1 cellular context compared by ENCODE assay signal in the genomic region with DNA sequence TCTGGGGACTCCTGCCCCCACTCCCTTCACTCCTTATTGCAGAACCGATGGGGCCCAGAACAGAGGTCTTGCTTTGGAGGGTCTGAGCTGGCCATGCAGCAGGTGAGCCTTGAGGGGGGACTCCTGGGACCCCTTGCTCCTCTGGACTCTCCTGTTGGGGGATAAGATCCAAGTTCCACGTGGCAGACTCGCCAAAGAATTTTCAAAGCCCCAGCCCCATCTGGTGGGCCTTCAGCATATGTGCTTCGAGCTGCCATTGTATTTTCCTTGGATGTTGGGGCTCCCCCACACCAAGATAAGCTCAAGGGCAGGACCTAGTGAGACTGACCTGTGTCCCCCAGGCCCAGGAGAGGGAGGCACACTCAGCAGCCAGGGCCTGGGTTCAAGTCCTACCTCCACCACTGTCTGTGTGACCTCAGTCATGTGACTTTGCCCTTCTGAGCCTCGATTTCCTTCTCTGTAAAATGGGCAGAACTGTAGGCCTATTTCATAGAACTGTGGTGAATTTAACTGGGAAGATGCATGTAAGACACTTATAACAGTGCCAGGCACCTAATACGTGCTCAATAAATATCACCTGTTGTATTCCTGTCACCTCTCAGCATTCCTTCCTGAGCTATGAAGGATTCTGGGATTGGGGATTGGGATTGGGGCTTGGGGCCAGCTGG.
A peak's percentile ranks its signal among the peaks of the same experiment; 100 is the strongest.
TF ChIP-seq lines count a peak whose summit lies in the region.

No MANE protein-coding gene starts in this region.

TF ChIP-seq in K562, 482 proteins besides CTCF, POLR2A, EP300 and RAD21 (continued from another document and continues in another):
- no peak for TF ChIP-seq ZNF398 (CRISPR knock-in tag; IDR thresholded peaks at IDR 0.05)
- peak; percentile 98 for TF ChIP-seq BCOR (IDR thresholded peaks at IDR 0.05)
- no peak for TF ChIP-seq ZNF354B (CRISPR knock-in tag; IDR thresholded peaks at IDR 0.05)
- no peak for TF ChIP-seq ZNF561 (CRISPR knock-in tag; conservative IDR thresholded peaks at IDR 0.05)
- no peak for TF ChIP-seq NFE2 (IDR thresholded peaks at IDR 0.05; ENCODE audit: low read depth)
- TF ChIP-seq SREBF2 (CRISPR knock-in tag; IDR thresholded peaks at IDR 0.05) = no peak
- peak; percentile 93 for TF ChIP-seq CBX1 (IDR thresholded peaks at IDR 0.05; ENCODE audit: low read depth)
- TF ChIP-seq FOXK2 (conservative IDR thresholded peaks at IDR 0.05 in 1 of 2, IDR thresholded peaks at IDR 0.05 in 1 of 2; ENCODE audit: low read depth in 2 of 2) = no peak
- TF ChIP-seq, protein P1, sequence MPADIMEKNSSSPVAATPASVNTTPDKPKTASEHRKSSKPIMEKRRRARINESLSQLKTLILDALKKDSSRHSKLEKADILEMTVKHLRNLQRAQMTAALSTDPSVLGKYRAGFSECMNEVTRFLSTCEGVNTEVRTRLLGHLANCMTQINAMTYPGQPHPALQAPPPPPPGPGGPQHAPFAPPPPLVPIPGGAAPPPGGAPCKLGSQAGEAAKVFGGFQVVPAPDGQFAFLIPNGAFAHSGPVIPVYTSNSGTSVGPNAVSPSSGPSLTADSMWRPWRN (IDR thresholded peaks at IDR 0.05; ENCODE audit: low read depth) = no peak
- TF ChIP-seq, protein P2, sequence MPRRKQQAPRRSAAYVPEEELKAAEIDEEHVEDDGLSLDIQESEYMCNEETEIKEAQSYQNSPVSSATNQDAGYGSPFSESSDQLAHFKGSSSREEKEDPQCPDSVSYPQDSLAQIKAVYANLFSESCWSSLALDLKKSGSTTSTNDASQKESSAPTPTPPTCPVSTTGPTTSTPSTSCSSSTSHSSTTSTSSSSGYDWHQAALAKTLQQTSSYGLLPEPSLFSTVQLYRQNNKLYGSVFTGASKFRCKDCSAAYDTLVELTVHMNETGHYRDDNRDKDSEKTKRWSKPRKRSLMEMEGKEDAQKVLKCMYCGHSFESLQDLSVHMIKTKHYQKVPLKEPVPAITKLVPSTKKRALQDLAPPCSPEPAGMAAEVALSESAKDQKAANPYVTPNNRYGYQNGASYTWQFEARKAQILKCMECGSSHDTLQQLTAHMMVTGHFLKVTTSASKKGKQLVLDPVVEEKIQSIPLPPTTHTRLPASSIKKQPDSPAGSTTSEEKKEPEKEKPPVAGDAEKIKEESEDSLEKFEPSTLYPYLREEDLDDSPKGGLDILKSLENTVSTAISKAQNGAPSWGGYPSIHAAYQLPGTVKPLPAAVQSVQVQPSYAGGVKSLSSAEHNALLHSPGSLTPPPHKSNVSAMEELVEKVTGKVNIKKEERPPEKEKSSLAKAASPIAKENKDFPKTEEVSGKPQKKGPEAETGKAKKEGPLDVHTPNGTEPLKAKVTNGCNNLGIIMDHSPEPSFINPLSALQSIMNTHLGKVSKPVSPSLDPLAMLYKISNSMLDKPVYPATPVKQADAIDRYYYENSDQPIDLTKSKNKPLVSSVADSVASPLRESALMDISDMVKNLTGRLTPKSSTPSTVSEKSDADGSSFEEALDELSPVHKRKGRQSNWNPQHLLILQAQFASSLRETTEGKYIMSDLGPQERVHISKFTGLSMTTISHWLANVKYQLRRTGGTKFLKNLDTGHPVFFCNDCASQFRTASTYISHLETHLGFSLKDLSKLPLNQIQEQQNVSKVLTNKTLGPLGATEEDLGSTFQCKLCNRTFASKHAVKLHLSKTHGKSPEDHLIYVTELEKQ (CRISPR knock-in tag; IDR thresholded peaks at IDR 0.05) = no peak
- no peak for TF ChIP-seq NFIX (CRISPR knock-in tag; IDR thresholded peaks at IDR 0.05; ENCODE audit: low read depth)
- no peak for TF ChIP-seq ZBTB1 (CRISPR knock-in tag; IDR thresholded peaks at IDR 0.05; ENCODE audit: borderline replicate concordance, low read depth)
- TF ChIP-seq TEAD2 (tag; IDR thresholded peaks at IDR 0.05) = no peak
- TF ChIP-seq MNT (conservative IDR thresholded peaks at IDR 0.05) = no peak
- TF ChIP-seq MEF2A (IDR thresholded peaks at IDR 0.05; ENCODE audit: control insufficient read depth, low read depth, low read length) = no peak
- TF ChIP-seq STAT6 (CRISPR knock-in tag; IDR thresholded peaks at IDR 0.05) = no peak
- TF ChIP-seq ZNF707 (CRISPR knock-in tag; conservative IDR thresholded peaks at IDR 0.05) = no peak
- TF ChIP-seq DDX20 (tag; IDR thresholded peaks at IDR 0.05; ENCODE audit: low read depth) = no peak
- TF ChIP-seq ZNF232 (CRISPR knock-in tag; IDR thresholded peaks at IDR 0.05) = no peak
- TF ChIP-seq TFAM (CRISPR knock-in tag; conservative IDR thresholded peaks at IDR 0.05) = no peak
- TF ChIP-seq NCOA2 (IDR thresholded peaks at IDR 0.05; ENCODE audit: partially characterized antibody in 2 of 2) = no peak
- TF ChIP-seq SFPQ (IDR thresholded peaks at IDR 0.05; ENCODE audit: low read depth, low read length) = no peak
- TF ChIP-seq DACH1 (IDR thresholded peaks at IDR 0.05; ENCODE audit: partially characterized antibody) = no peak
- peak; percentile 6 for TF ChIP-seq ZNF146 (CRISPR knock-in tag; IDR thresholded peaks at IDR 0.05; ENCODE audit: unreplicated experiment)
- peak; percentile 94 for TF ChIP-seq ESRRA (IDR thresholded peaks at IDR 0.05; ENCODE audit: borderline replicate concordance, low read depth)
- peak; percentile 69; the same call in 1 of the 2 replicates for TF ChIP-seq TOE1 (IDR thresholded peaks at IDR 0.05; ENCODE audit: borderline replicate concordance)
- TF ChIP-seq TOE1 (CRISPR knock-in tag; IDR thresholded peaks at IDR 0.05; ENCODE audit: borderline replicate concordance, low read depth) = no peak
- peak; percentile 83; the same call in 1 of the 2 replicates for TF ChIP-seq CREB3L1 (IDR thresholded peaks at IDR 0.05; ENCODE audit: borderline replicate concordance, low read depth)
- no peak for TF ChIP-seq ETS2 (tag; IDR thresholded peaks at IDR 0.05; ENCODE audit: borderline replicate concordance, poor library complexity, severe bottlenecking)
- TF ChIP-seq XRCC4 (IDR thresholded peaks at IDR 0.05; ENCODE audit: extremely low read depth, insufficient read depth, insufficient read length) = no peak
- TF ChIP-seq, protein P3, sequence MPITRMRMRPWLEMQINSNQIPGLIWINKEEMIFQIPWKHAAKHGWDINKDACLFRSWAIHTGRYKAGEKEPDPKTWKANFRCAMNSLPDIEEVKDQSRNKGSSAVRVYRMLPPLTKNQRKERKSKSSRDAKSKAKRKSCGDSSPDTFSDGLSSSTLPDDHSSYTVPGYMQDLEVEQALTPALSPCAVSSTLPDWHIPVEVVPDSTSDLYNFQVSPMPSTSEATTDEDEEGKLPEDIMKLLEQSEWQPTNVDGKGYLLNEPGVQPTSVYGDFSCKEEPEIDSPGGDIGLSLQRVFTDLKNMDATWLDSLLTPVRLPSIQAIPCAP (CRISPR knock-in tag; IDR thresholded peaks at IDR 0.05; ENCODE audit: borderline replicate concordance) = no peak
- no peak for TF ChIP-seq ZNF445 (CRISPR knock-in tag; IDR thresholded peaks at IDR 0.05; ENCODE audit: low read depth)
- TF ChIP-seq KAT2B (IDR thresholded peaks at IDR 0.05; ENCODE audit: low read depth, low read length) = no peak
- TF ChIP-seq SRSF3 (IDR thresholded peaks at IDR 0.05; ENCODE audit: insufficient read depth, low read length) = no peak
- TF ChIP-seq RCOR1 (IDR thresholded peaks at IDR 0.05; ENCODE audit: borderline replicate concordance in 1 of 2, low read depth in 2 of 2, low read length in 2 of 2) = peak in 1 of 2 experiments; percentile 83; a peak in 2 of 4 replicates
- TF ChIP-seq TCF7 (IDR thresholded peaks at IDR 0.05; ENCODE audit: borderline replicate concordance) = no peak
- no peak for TF ChIP-seq CC2D1A (IDR thresholded peaks at IDR 0.05)
- peak; percentile 87 for TF ChIP-seq RBM25 (IDR thresholded peaks at IDR 0.05; ENCODE audit: low read depth, low read length, severe bottlenecking)
- TF ChIP-seq RAD51 (IDR thresholded peaks at IDR 0.05; ENCODE audit: borderline replicate concordance, low read depth) = peak; percentile 54
- TF ChIP-seq ZNF766 (CRISPR knock-in tag; conservative IDR thresholded peaks at IDR 0.05) = no peak
- peak; percentile 85 for TF ChIP-seq CHD4 (IDR thresholded peaks at IDR 0.05; ENCODE audit: insufficient read depth, insufficient replicate concordance, low read depth, low read length, poor library complexity, severe bottlenecking)
- TF ChIP-seq NCOA4 (IDR thresholded peaks at IDR 0.05; ENCODE audit: partially characterized antibody) = no peak
- TF ChIP-seq, protein P4, sequence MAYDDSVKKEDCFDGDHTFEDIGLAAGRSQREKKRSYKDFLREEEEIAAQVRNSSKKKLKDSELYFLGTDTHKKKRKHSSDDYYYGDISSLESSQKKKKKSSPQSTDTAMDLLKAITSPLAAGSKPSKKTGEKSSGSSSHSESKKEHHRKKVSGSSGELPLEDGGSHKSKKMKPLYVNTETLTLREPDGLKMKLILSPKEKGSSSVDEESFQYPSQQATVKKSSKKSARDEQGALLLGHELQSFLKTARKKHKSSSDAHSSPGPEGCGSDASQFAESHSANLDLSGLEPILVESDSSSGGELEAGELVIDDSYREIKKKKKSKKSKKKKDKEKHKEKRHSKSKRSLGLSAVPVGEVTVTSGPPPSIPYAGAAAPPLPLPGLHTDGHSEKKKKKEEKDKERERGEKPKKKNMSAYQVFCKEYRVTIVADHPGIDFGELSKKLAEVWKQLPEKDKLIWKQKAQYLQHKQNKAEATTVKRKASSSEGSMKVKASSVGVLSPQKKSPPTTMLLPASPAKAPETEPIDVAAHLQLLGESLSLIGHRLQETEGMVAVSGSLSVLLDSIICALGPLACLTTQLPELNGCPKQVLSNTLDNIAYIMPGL (CRISPR knock-in tag; IDR thresholded peaks at IDR 0.05) = no peak
- TF ChIP-seq ZNF134 (CRISPR knock-in tag; conservative IDR thresholded peaks at IDR 0.05) = no peak
- no peak for TF ChIP-seq ETV1 (tag; conservative IDR thresholded peaks at IDR 0.05; ENCODE audit: low read depth)
- TF ChIP-seq HDAC8 (tag; IDR thresholded peaks at IDR 0.05) = no peak
